ENCODE assay signal across 19 cellular contexts in genomic region chr10:110483633-110484032, GRCh38.
"Had no signal": no experiment of that assay in that cellular context is flagged by ENCODE, and none has a peak within 500 bp of the region (broad histone marks: within the 10 kb centered on the region; RNA-seq: fewer than 3 reads in every experiment).

No MANE protein-coding gene starts in this region.

- DNase-seq: activated B cell treated with CpG ODN at 0.5 μM for 24 hours; activated CD4-positive, alpha-beta T cell treated with anti-CD3 and anti-CD28 coated beads for 36 hours; activated CD4-positive, alpha-beta T cell treated with anti-CD3 and anti-CD28 coated beads, Interleukin-2, amount 50 U/mL, for 48 hours; activated effector memory CD4-positive, alpha-beta T cell treated with Interleukin-2 at 50 U/mL for 16 hours; activated naive CD4-positive, alpha-beta T cell treated with anti-CD3 and anti-CD28 coated beads for 36 hours; activated T-cell treated with anti-CD3 and anti-CD28 coated beads, Interleukin-2, amount 50 U/mL, for 72 hours; amygdala; colonic mucosa; heart left ventricle; left ventricle myocardium inferior; natural killer cell; stimulated activated CD4-positive, alpha-beta T cell treated with anti-CD3 and anti-CD28 coated beads, Interleukin-4, amount 100 ng/mL, for 24 hours; stimulated activated naive CD4-positive, alpha-beta T cell treated with Interleukin-2 at 50 U/mL for 16 hours had no signal

- H3K4me3 ChIP-seq: colonic mucosa, gastroesophageal sphincter, heart left ventricle, left ventricle myocardium inferior, prostate gland, right atrium auricular region, thoracic aorta, upper lobe of left lung had no signal

- H3K9me3 ChIP-seq: colonic mucosa, gastroesophageal sphincter, heart left ventricle, left ventricle myocardium inferior, prostate gland, right atrium auricular region, thoracic aorta, upper lobe of left lung had no signal

- FAIRE-seq: bronchial epithelial cell had no signal

- H3K36me3 ChIP-seq: colonic mucosa, gastroesophageal sphincter, heart left ventricle, left ventricle myocardium inferior, prostate gland, right atrium auricular region, thoracic aorta, upper lobe of left lung had no signal

- H3K27ac ChIP-seq: colonic mucosa, gastroesophageal sphincter, heart left ventricle, left ventricle myocardium inferior, prostate gland, right atrium auricular region, thoracic aorta, upper lobe of left lung had no signal

- H3K27me3 ChIP-seq: heart left ventricle, right atrium auricular region, upper lobe of left lung had no signal

- ATAC-seq: activated CD4-positive, alpha-beta T cell treated with anti-CD3 and anti-CD28 coated beads for 36 hours; activated T-cell treated with anti-CD3 and anti-CD28 coated beads, Interleukin-2, amount 50 U/mL, for 72 hours; gastroesophageal sphincter; heart left ventricle; natural killer cell had no signal

- H3K4me1 ChIP-seq: colonic mucosa, gastroesophageal sphincter, prostate gland, right atrium auricular region had no signal
